Comparison of ENCODE assay signal across 1 cellular context in the genomic region with DNA sequence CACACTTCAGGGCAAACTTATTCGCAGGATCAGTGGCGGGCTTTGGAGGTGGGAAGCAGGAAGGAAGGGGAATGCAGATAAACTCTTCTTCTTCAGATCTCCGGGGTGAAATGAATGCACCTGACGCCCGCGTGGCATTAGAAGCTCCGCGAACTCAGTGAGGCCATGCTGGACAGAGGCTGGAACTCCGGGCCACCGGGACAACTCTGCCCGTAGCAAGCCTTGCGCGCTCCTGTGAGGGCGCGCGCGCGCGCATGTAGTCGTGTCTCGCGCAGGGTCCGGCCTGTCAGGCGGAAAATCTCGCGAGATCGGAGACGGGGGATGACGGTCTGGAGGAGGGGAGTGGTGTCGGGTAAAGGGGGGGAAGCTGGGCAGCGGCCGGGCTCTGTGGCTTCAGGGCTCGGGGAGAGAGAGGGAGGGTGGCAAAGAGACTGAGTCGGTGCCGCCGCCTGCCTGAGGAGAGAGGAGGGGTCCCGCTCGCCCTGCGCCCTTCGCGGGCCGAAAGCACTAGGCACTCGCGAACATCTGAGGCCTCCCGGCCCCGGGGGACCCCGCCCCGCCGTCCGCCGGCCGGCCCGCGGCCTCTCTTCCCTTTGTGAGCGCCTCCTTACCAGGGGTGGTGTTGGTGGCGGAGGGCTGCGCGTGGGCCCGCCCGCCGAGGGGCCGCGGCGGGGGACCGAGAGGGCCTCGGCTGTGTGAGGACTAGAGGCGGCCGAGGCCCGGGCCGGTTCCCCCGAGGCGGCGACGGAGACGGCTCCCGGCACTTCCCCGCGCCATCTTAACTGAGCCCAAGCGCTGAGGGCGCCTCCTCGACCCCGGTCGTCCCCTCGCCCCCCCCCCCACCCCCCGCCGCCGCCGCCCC.
TF ChIP-seq lines count a peak whose summit lies in the region.

Gene TAOK1, plus strand, starts transcription at position 370 of the 862 bp plus-strand sequence. CDS start 61,186 bp downstream, outside the sequence.

TF ChIP-seq in Ishikawa, 13 proteins besides CTCF, POLR2A, EP300 and RAD21 (continued from another document):
- TF ChIP-seq YY1 (IDR thresholded peaks at IDR 0.05; ENCODE audit: low read depth): peak; percentile 54; the same call in 1 of the 2 replicates
- peak; percentile 89 for TF ChIP-seq TAF1 (IDR thresholded peaks at IDR 0.05; ENCODE audit: low read depth)
- TF ChIP-seq MAX (IDR thresholded peaks at IDR 0.05): peak; percentile 82
- peak; percentile 45; the same call in 1 of the 2 replicates for TF ChIP-seq CREB1 (IDR thresholded peaks at IDR 0.05; ENCODE audit: low read depth)
